ENCODE assay signal across 13 cellular contexts in genomic region chr3:158846803-158847465, GRCh38. TPM values are rescaled to one million over a fixed set of nuclear protein-coding genes. Genes with fewer than 3 reads are reported as not detected.
A peak's percentile ranks its signal among the peaks of the same experiment; 100 is the strongest.
DNase-seq lines count a peak whose midpoint lies in the region; ATAC-seq and TF ChIP-seq lines count a peak whose summit lies in the region.
"Had no signal": no experiment of that assay in that cellular context is flagged by ENCODE, and none has a peak within 500 bp of the region (broad histone marks: within the 10 kb centered on the region; RNA-seq: fewer than 3 reads in every experiment).

No MANE protein-coding gene starts in this region.

- H3K9me3 ChIP-seq in esophagus muscularis mucosa (no peaks in the 10 kb centered on the region), BE2C (no peaks in the 10 kb centered on the region)
- H3K9me3 ChIP-seq: colonic mucosa had no signal

- H3K27ac ChIP-seq in esophagus muscularis mucosa (replicated peaks in 1 of 4) = no peak overlapping the region
- H3K27ac ChIP-seq: colonic mucosa had no signal

- DNase-seq in ELR (ENCODE audit: low read depth) (peak; percentile 46), esophagus muscularis mucosa (ENCODE audit: extremely low spot score) (no peak), BE2C (no peak), NCI-H345 (lab: John Stamatoyannopoulos, UW) (no peak), kidney tubule cell (ENCODE audit: low spot score) (no peak)
- DNase-seq: activated T-cell treated with anti-CD3 and anti-CD28 coated beads, Interleukin-2, amount 50 U/mL, for 4 hours; colonic mucosa; IMR-90; NCI-H510A treated with DMSO at 0.1 percent for 48 hours; T-helper 17 cell had no signal

- no peak for TF ChIP-seq EP300 in esophagus muscularis mucosa (IDR thresholded peaks at IDR 0.05)

- no peak for TF ChIP-seq CTCF in esophagus muscularis mucosa (IDR thresholded peaks at IDR 0.05)
- TF ChIP-seq CTCF in BE2C (IDR thresholded peaks at IDR 0.05; ENCODE audit: low read depth, low read length) = no peak

- intact Hi-C loops in esophagus muscularis mucosa (cut with DNase I) = loop anchor here (2.0 kb wide), 1 partner anchor 412 kb away; no protein-coding TSS in a partner anchor

- 61% methylated on average over 3 of the region's 3 CpGs for WGBS in esophagus muscularis mucosa

- H3K4me3 ChIP-seq in esophagus muscularis mucosa (no peak overlapping the region), BE2C (ENCODE audit: low read depth, low read length) (no peak overlapping the region)
- H3K4me3 ChIP-seq: colonic mucosa had no signal

- H3K36me3 ChIP-seq in esophagus muscularis mucosa (peaks cover 0 to 5% (median 2%) of the 10 kb centered on the region in 4 donors), BE2C (no peaks in the 10 kb centered on the region)
- H3K36me3 ChIP-seq: colonic mucosa had no signal

- TF ChIP-seq POLR2A in esophagus muscularis mucosa (IDR thresholded peaks at IDR 0.05; ENCODE audit: low read depth) = no peak

- peaks cover 0 to 5% (median 0%) of the 10 kb centered on the region in 4 donors for H3K4me1 ChIP-seq in esophagus muscularis mucosa
- no peaks in the 10 kb centered on the region for H3K4me1 ChIP-seq in BE2C
- H3K4me1 ChIP-seq: colonic mucosa had no signal

- ATAC-seq in GM19351 (IDR thresholded peaks at IDR 0.05; ENCODE audit: unreplicated experiment) (peak; percentile 89), HG02852 (IDR thresholded peaks at IDR 0.05; ENCODE audit: unreplicated experiment) (peak; percentile 86), HG03571 (IDR thresholded peaks at IDR 0.05; ENCODE audit: unreplicated experiment) (peak; percentile 88)
- ATAC-seq: T-helper 17 cell had no signal

- H3K27me3 ChIP-seq in esophagus muscularis mucosa (no peaks in the 10 kb centered on the region), BE2C (peaks cover 3% of the 10 kb centered on the region; the same call in 1 of the 2 replicates)
- H3K27me3 ChIP-seq: colonic mucosa had no signal

RNA-seq across cellular contexts. Expression of gene MFSD1, which starts 45.1 kb away (rescaled TPM):
- total RNA-seq in esophagus muscularis mucosa = 10 to 100 TPM; 45.7 to 74.9 (median 50.3) TPM
- 5.7 TPM for polyA plus RNA-seq in BE2C (2012; ENCODE audit: insufficient read depth, insufficient read length, low read depth)
